Comparison of ENCODE assay signal across 6 cellular contexts in the genomic region with DNA sequence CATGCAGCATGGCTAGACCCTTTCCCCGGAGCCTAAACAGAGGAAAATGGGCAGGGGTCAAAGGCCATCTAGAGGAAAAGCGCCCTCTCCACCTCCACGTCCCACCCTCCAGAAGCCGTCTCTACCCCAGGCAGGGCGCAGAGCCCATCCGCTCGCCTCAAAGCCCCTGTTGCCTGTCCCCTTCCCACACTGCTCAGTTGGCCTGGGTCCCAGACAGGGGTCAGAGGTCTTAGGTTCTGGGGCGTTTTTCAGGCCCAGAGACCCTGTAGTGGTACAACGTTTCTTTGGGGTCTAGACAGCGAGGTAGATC. TPM values are rescaled to one million over a fixed set of nuclear protein-coding genes. Genes with fewer than 3 reads are reported as not detected.
A peak's percentile ranks its signal among the peaks of the same experiment; 100 is the strongest.
DNase-seq lines count a peak whose midpoint lies in the region; ATAC-seq and TF ChIP-seq lines count a peak whose summit lies in the region.

No MANE protein-coding gene starts in this region.

- H3K4me1 Mint-ChIP-seq in activated CD8-positive, alpha-beta T cell treated with anti-CD3 and anti-CD28 coated beads for 36 hours (ENCODE audit: low read depth), result peaks cover 10% of the 10 kb centered on the region

- intact Hi-C loops in activated CD8-positive, alpha-beta T cell treated with anti-CD3 and anti-CD28 coated beads for 36 hours (cut with micrococcal nuclease), result loop anchor here (10.0 kb wide), 1 partner anchor 101 kb away; the partner anchor contains the start of gene CYTH2

- H3K27me3 Mint-ChIP-seq in activated CD8-positive, alpha-beta T cell treated with anti-CD3 and anti-CD28 coated beads for 36 hours, result no peaks in the 10 kb centered on the region

- no peaks in the 10 kb centered on the region; the same call in 1 of the 2 replicates for H3K36me3 ChIP-seq in HAP-1 (replicated peaks)
- H3K36me3 ChIP-seq in liver (ENCODE audit: control insufficient read depth in 4 of 4, insufficient read depth in 3 of 4, low read depth in 1 of 4, low read length in 3 of 4), result peaks cover 0 to 6% (median under 1%) of the 10 kb centered on the region in 4 donors

- H3K4me3 Mint-ChIP-seq in activated CD8-positive, alpha-beta T cell treated with anti-CD3 and anti-CD28 coated beads for 36 hours, result peak overlapping the region; percentile 86

- H3K9me3 ChIP-seq in HAP-1 (no peaks in the 10 kb centered on the region), liver (ENCODE audit: control insufficient read depth in 4 of 4, low read length in 3 of 4) (no peaks in the 10 kb centered on the region)

- CTCF ChIA-PET in activated CD8-positive, alpha-beta T cell treated with anti-CD3 and anti-CD28 coated beads for 36 hours (lab: Charles Lee), result interaction anchor here (0.8 to 3.1 kb wide), 10 partner anchors 12 to 282 kb away, joined by 3 to 25 read pairs (median 5); partner anchors contain the start of genes GRIN2D and KDELR1

- peak; percentile 2 for ATAC-seq in activated CD8-positive, alpha-beta T cell treated with anti-CD3 and anti-CD28 coated beads for 36 hours

- DNase-seq in AG09309 (ENCODE audit: low read depth), result no peak
- no peak for DNase-seq in HAP-1 (ENCODE audit: low spot score in 2 of 2)
- DNase-seq in activated CD8-positive, alpha-beta T cell treated with anti-CD3 and anti-CD28 coated beads for 36 hours, result peak; percentile 35
- DNase-seq in COLO829 (ENCODE audit: low spot score), result no peak
- no peak for DNase-seq in inferior parietal cortex (ENCODE audit: extremely low spot score)

- H3K9me3 Mint-ChIP-seq in activated CD8-positive, alpha-beta T cell treated with anti-CD3 and anti-CD28 coated beads for 36 hours, result no peaks in the 10 kb centered on the region

- 1% methylated on average over 10 of the region's 10 CpGs for WGBS in liver

- H3K4me1 ChIP-seq in HAP-1, result peaks cover 14% of the 10 kb centered on the region
- H3K4me1 ChIP-seq in liver (ENCODE audit: control insufficient read depth in 4 of 4, insufficient read depth in 4 of 4, low read length in 3 of 4), result peaks cover 0 to 11% (median 6%) of the 10 kb centered on the region in 4 donors

- TF ChIP-seq RAD21 in liver (IDR thresholded peaks at IDR 0.05), result no peak

- H3K27me3 ChIP-seq in HAP-1 (ENCODE audit: low read depth) (no peaks in the 10 kb centered on the region), liver (ENCODE audit: control insufficient read depth in 4 of 4, insufficient read depth in 4 of 4, low read length in 3 of 4) (no peaks in the 10 kb centered on the region)

- peak overlapping the region; percentile 84 to 97 for H3K9ac ChIP-seq in liver (ENCODE audit: low read depth in 1 of 2, low read length in 2 of 2)

- peak overlapping the region; percentile 96 for H3K27ac Mint-ChIP-seq in activated CD8-positive, alpha-beta T cell treated with anti-CD3 and anti-CD28 coated beads for 36 hours

- in situ Hi-C loops in HAP-1 (cut with MboI; ENCODE audit: low sequenced_read_pairs), result no loop called here

- peak overlapping the region; percentile 84 for H3K4me3 ChIP-seq in AG09309 (ENCODE audit: control insufficient read depth, low read depth, low read length)
- H3K4me3 ChIP-seq in HAP-1, result peak overlapping the region; percentile 26
- peak overlapping the region; percentile 52 to 85 (median 67) for H3K4me3 ChIP-seq in liver (ENCODE audit: low read depth in 1 of 3, low read length in 3 of 3)

- H3K36me3 Mint-ChIP-seq in activated CD8-positive, alpha-beta T cell treated with anti-CD3 and anti-CD28 coated beads for 36 hours (ENCODE audit: low read depth), result peaks cover 5% of the 10 kb centered on the region

- POLR2A ChIA-PET in activated CD8-positive, alpha-beta T cell treated with anti-CD3 and anti-CD28 coated beads for 36 hours (lab: Charles Lee), result interaction anchor here (0.8 to 1.6 kb wide), 9 partner anchors 24 to 124 kb away, joined by 3 to 6 read pairs (median 3); no protein-coding TSS in a partner anchor

- H3K27ac ChIP-seq in liver (ENCODE audit: low read depth in 1 of 2, low read length in 2 of 2), result peak overlapping the region; percentile 92 to 99

- TF ChIP-seq CTCF in AG09309 (IDR thresholded peaks at IDR 0.05; ENCODE audit: control insufficient read depth, insufficient read depth, low read depth, low read length, missing control alignments) (no peak), liver (IDR thresholded peaks at IDR 0.05; ENCODE audit: low read depth, low read length, missing input control) (no peak)
- no peak for TF ChIP-seq CTCF in activated CD8-positive, alpha-beta T cell treated with anti-CD3 and anti-CD28 coated beads for 36 hours (IDR thresholded peaks at IDR 0.05)

TF ChIP-seq in liver, 16 proteins besides CTCF, POLR2A, EP300 and RAD21:
- TF ChIP-seq NR2F2 (IDR thresholded peaks at IDR 0.05) (peak; percentile 96), FOXA2 (IDR thresholded peaks at IDR 0.05) (no peak), HNF4A (conservative IDR thresholded peaks at IDR 0.05) (peak in 1 of 2 donors; percentile 20)

RNA-seq across cellular contexts. Expression of gene TMEM143, which starts 0.3 kb away (rescaled TPM):
- total RNA-seq in activated CD8-positive, alpha-beta T cell treated with anti-CD3 and anti-CD28 coated beads for 36 hours, result 10 to 100 TPM; 19.4 to 21.7 TPM
- 1 to 10 TPM; 3.2 to 5.4 TPM for total RNA-seq in liver
- polyA plus RNA-seq in liver, result 10 to 100 TPM in 1 of 2 donors, 1 to 10 TPM in 1; 7.9 to 10.2 TPM

RNA-seq across cellular contexts. Expression of gene SYNGR4, which starts 0.7 kb away (rescaled TPM):
- under 1 TPM in 1 of 2 experiments, not detected in 1; 0.38 TPM for total RNA-seq in activated CD8-positive, alpha-beta T cell treated with anti-CD3 and anti-CD28 coated beads for 36 hours
- not detected for total RNA-seq in liver
- under 1 TPM in 1 of 2 donors, not detected in 1; 0.09 TPM for polyA plus RNA-seq in liver

RNA-seq across cellular contexts. Expression of gene KDELR1, which starts 27.9 kb away (rescaled TPM):
- total RNA-seq in activated CD8-positive, alpha-beta T cell treated with anti-CD3 and anti-CD28 coated beads for 36 hours, result 10 to 100 TPM; 66.3 to 66.7 TPM
- total RNA-seq in liver, result 10 to 100 TPM; 32.3 to 34.9 TPM
- 10 to 100 TPM; 59.1 to 94.9 TPM for polyA plus RNA-seq in liver

RNA-seq across cellular contexts. Expression of gene GRIN2D, which starts 30.0 kb away (rescaled TPM):
- under 1 TPM; 0.13 to 0.18 TPM for total RNA-seq in activated CD8-positive, alpha-beta T cell treated with anti-CD3 and anti-CD28 coated beads for 36 hours
- total RNA-seq in liver, result under 1 TPM; 0.17 to 0.33 TPM
- under 1 TPM in 1 of 2 donors, not detected in 1; 0.13 TPM for polyA plus RNA-seq in liver

RNA-seq across cellular contexts. Expression of gene EMP3, which starts 38.1 kb away (rescaled TPM):
- total RNA-seq in activated CD8-positive, alpha-beta T cell treated with anti-CD3 and anti-CD28 coated beads for 36 hours, result 100 to 1,000 TPM; 189 to 191 TPM
- total RNA-seq in liver, result 10 to 100 TPM in 1 of 2 donors, 1 to 10 TPM in 1; 4.5 to 16.6 TPM
- 10 to 100 TPM; 11.3 to 12.1 TPM for polyA plus RNA-seq in liver

Comparison
In these comparisons a context has a peak if more than half of its experiments do, and no peak if none do; other contexts are left out.
1. H3K4me3 ChIP-seq: peak in every context shown above with its lines; median percentile 84 in AG09309; 67 in liver; 26 in HAP-1.